28 cellular contexts compared by ENCODE assay signal in genomic region chrX:47817897-47818296, GRCh38.
"Had no signal": no experiment of that assay in that cellular context is flagged by ENCODE, and none has a peak within 500 bp of the region (broad histone marks: within the 10 kb centered on the region; RNA-seq: fewer than 3 reads in every experiment).

No MANE protein-coding gene starts in this region.

- H3K9me3 Mint-ChIP-seq: activated CD4-positive, alpha-beta memory T cell treated with anti-CD3 and anti-CD28 coated beads for 36 hours; activated CD4-positive, alpha-beta T cell treated with anti-CD3 and anti-CD28 coated beads, Interleukin-2, amount 10 ng/mL, durations not matched to agents 24 days and 14 days; activated T-cell treated with anti-CD3 and anti-CD28 coated beads, Interleukin-2, amount 50 U/mL, for 4 hours; activated T-helper 17 cell treated with anti-CD3 and anti-CD28 coated beads, Interleukin-2, amount 50 U/mL, for 72 hours; T-helper 2 cell treated with Interferon-gamma antibody and Interleukin-4, amounts not matched to agents 5 μg/mL and 100 μg/mL, for 36 hours had no signal

- H3K4me3 Mint-ChIP-seq: activated CD4-positive, alpha-beta memory T cell treated with anti-CD3 and anti-CD28 coated beads for 36 hours; activated CD4-positive, alpha-beta T cell treated with anti-CD3 and anti-CD28 coated beads for 36 hours; activated CD4-positive, alpha-beta T cell treated with anti-CD3 and anti-CD28 coated beads, Interleukin-2, amount 10 ng/mL, durations not matched to agents 24 days and 14 days; activated naive CD8-positive, alpha-beta T cell; activated T-cell treated with anti-CD3 and anti-CD28 coated beads, Interleukin-2, amount 50 U/mL, for 4 hours; activated T-helper 17 cell treated with anti-CD3 and anti-CD28 coated beads, Interleukin-2, amount 50 U/mL, for 72 hours; T-helper 17 cell; T-helper 2 cell treated with Interferon-gamma antibody and Interleukin-4, amounts not matched to agents 5 μg/mL and 100 μg/mL, for 36 hours had no signal

- H3K9me3 ChIP-seq: body of pancreas, colonic mucosa, esophagus muscularis mucosa had no signal

- ATAC-seq: activated CD4-positive, alpha-beta T cell treated with anti-CD3 and anti-CD28 coated beads for 36 hours; activated T-cell treated with anti-CD3 and anti-CD28 coated beads, Interleukin-2, amount 50 U/mL, for 4 hours; activated T-helper 17 cell treated with anti-CD3 and anti-CD28 coated beads, Interleukin-2, amount 50 U/mL, for 72 hours; body of pancreas; T-helper 17 cell had no signal

- H3K27ac ChIP-seq: body of pancreas, colonic mucosa, esophagus muscularis mucosa, WERI-Rb-1 had no signal

- H3K27me3 ChIP-seq: body of pancreas, colonic mucosa had no signal

- H3K36me3 Mint-ChIP-seq: activated CD4-positive, alpha-beta memory T cell treated with anti-CD3 and anti-CD28 coated beads for 36 hours; activated naive CD8-positive, alpha-beta T cell had no signal

- DNase-seq: activated CD4-positive, alpha-beta memory T cell treated with anti-CD3 and anti-CD28 coated beads for 36 hours; activated CD4-positive, alpha-beta T cell treated with anti-CD3 and anti-CD28 coated beads for 36 hours; activated CD4-positive, alpha-beta T cell treated with anti-CD3 and anti-CD28 coated beads, Interleukin-2, amount 10 ng/mL, durations not matched to agents 24 days and 14 days; activated CD4-positive, CD25-positive, alpha-beta regulatory T cell; activated CD4-positive, CD25-positive, alpha-beta regulatory T cell treated with anti-CD3 and anti-CD28 coated beads, Interleukin-2, amount 50 U/mL, for 72 hours; activated CD8-positive, alpha-beta memory T cell treated with anti-CD3 and anti-CD28 coated beads for 24 hours; activated effector memory CD4-positive, alpha-beta T cell treated with Interleukin-2 at 50 U/mL for 16 hours; activated gamma-delta T cell treated with Interleukin-2 at 50 U/mL for 16 hours; activated naive CD4-positive, alpha-beta T cell treated with anti-CD3 and anti-CD28 coated beads, Interleukin-2, amount 50 U/mL, for 16 hours; activated naive CD4-positive, alpha-beta T cell treated with Interleukin-2 at 50 U/mL for 16 hours; activated T-cell treated with anti-CD3 and anti-CD28 coated beads, Interleukin-2, amount 50 U/mL, for 4 hours; amniotic stem cell; anterior cingulate cortex; body of pancreas; caudate nucleus; colonic mucosa; effector CD8-positive, alpha-beta T cell; foreskin melanocyte; head of caudate nucleus; hippocampal formation; T-helper 1 cell; T-helper 17 cell; T1000; WERI-Rb-1 had no signal

- H3K36me3 ChIP-seq: colonic mucosa, esophagus muscularis mucosa, WERI-Rb-1 had no signal

- H3K4me1 Mint-ChIP-seq: activated T-helper 17 cell treated with anti-CD3 and anti-CD28 coated beads, Interleukin-2, amount 50 U/mL, for 72 hours had no signal

- H3K27ac Mint-ChIP-seq: activated CD4-positive, alpha-beta memory T cell treated with anti-CD3 and anti-CD28 coated beads for 36 hours; activated CD4-positive, alpha-beta T cell treated with anti-CD3 and anti-CD28 coated beads for 36 hours; activated CD4-positive, alpha-beta T cell treated with anti-CD3 and anti-CD28 coated beads, Interleukin-2, amount 10 ng/mL, durations not matched to agents 24 days and 14 days; activated naive CD8-positive, alpha-beta T cell; activated T-helper 17 cell treated with anti-CD3 and anti-CD28 coated beads, Interleukin-2, amount 50 U/mL, for 72 hours; T-helper 17 cell; T-helper 2 cell treated with Interferon-gamma antibody and Interleukin-4, amounts not matched to agents 5 μg/mL and 100 μg/mL, for 36 hours had no signal

- H3K27me3 Mint-ChIP-seq: activated CD4-positive, alpha-beta memory T cell treated with anti-CD3 and anti-CD28 coated beads for 36 hours; activated CD4-positive, alpha-beta T cell treated with anti-CD3 and anti-CD28 coated beads for 36 hours; activated CD4-positive, alpha-beta T cell treated with anti-CD3 and anti-CD28 coated beads, Interleukin-2, amount 10 ng/mL, durations not matched to agents 24 days and 14 days; activated naive CD8-positive, alpha-beta T cell; T-helper 17 cell had no signal

- H3K4me3 ChIP-seq: body of pancreas, colonic mucosa, esophagus muscularis mucosa had no signal

- H3K4me1 ChIP-seq: body of pancreas, colonic mucosa, esophagus muscularis mucosa had no signal
